ENCODE assay signal across 8 cellular contexts in genomic region chr9:97412628-97413382, GRCh38. TPM values are rescaled to one million over a fixed set of nuclear protein-coding genes. Genes with fewer than 3 reads are reported as not detected.
DNase-seq lines count a peak whose midpoint lies in the region; ATAC-seq, FAIRE-seq and TF ChIP-seq lines count a peak whose summit lies in the region.

No MANE protein-coding gene starts in this region.

- no peak for FAIRE-seq in kidney (lab: Jason Lieb, UNC)

- peak overlapping the region; percentile 75 for H3K4me3 Mint-ChIP-seq in MCF 10A (ENCODE audit: unreplicated experiment)
- H3K4me3 Mint-ChIP-seq in stimulated activated naive CD8-positive, alpha-beta T cell treated with anti-CD3 and anti-CD28 coated beads, Interleukin-15, amount 100 ng/mL, for 72 hours, result peak overlapping the region; percentile 62 to 80

- intact Hi-C loops in MCF 10A (cut with micrococcal nuclease) (no loop called here), kidney (cut with DNase I) (no loop called here)

- H3K79me2 ChIP-seq in DND-41 (ENCODE audit: insufficient read depth, low read length), result no peaks in the 10 kb centered on the region

- H3K27me3 Mint-ChIP-seq in MCF 10A (ENCODE audit: insufficient read depth, unreplicated experiment), result peaks cover 19% of the 10 kb centered on the region
- peaks cover 11% of the 10 kb centered on the region for H3K27me3 Mint-ChIP-seq in stimulated activated naive CD8-positive, alpha-beta T cell treated with anti-CD3 and anti-CD28 coated beads, Interleukin-15, amount 100 ng/mL, for 72 hours

- POLR2A ChIA-PET in MCF 10A (lab: Yijun Ruan, JAX), result interaction anchor here (0.9 to 2.4 kb wide), 7 partner anchors 17 to 221 kb away, joined by 3 to 6 read pairs (median 4); partner anchors contain the start of genes NCBP1 and TSTD2

- H3K4me2 ChIP-seq in DND-41 (ENCODE audit: insufficient read depth, low read length), result peak overlapping the region; percentile 74

- H3K27ac Mint-ChIP-seq in MCF 10A (ENCODE audit: low read depth, unreplicated experiment), result peak overlapping the region; percentile 81
- peak overlapping the region in 1 of 2 donors; percentile 59 for H3K27ac Mint-ChIP-seq in stimulated activated naive CD8-positive, alpha-beta T cell treated with anti-CD3 and anti-CD28 coated beads, Interleukin-15, amount 100 ng/mL, for 72 hours

- H3K9me3 ChIP-seq in DND-41 (ENCODE audit: insufficient read depth, low read length, severe bottlenecking), result peaks cover 2% of the 10 kb centered on the region
- H3K9me3 ChIP-seq in kidney (ENCODE audit: control insufficient read depth in 1 of 2, low read length in 2 of 2), result no peaks in the 10 kb centered on the region

- H3K4me1 ChIP-seq in DND-41 (ENCODE audit: insufficient read depth, low read length) (peaks cover 19% of the 10 kb centered on the region; the same call in 1 of the 2 replicates), kidney (ENCODE audit: control insufficient read depth in 1 of 2, insufficient read depth in 1 of 2, low read depth in 1 of 2, low read length in 2 of 2) (peaks cover 0 to 5% of the 10 kb centered on the region in 2 donors)

- H3K9me3 Mint-ChIP-seq in MCF 10A (ENCODE audit: unreplicated experiment), result no peaks in the 10 kb centered on the region
- H3K9me3 Mint-ChIP-seq in stimulated activated naive CD8-positive, alpha-beta T cell treated with anti-CD3 and anti-CD28 coated beads, Interleukin-15, amount 100 ng/mL, for 72 hours, result no peaks in the 10 kb centered on the region

- ATAC-seq in DND-41 (ENCODE audit: insufficient read depth, low read depth) (no peak), GM21528 (IDR thresholded peaks at IDR 0.05; ENCODE audit: low FRiP score, unreplicated experiment) (peak; percentile 20)
- peak; percentile 5 for ATAC-seq in stimulated activated naive CD8-positive, alpha-beta T cell treated with anti-CD3 and anti-CD28 coated beads, Interleukin-15, amount 100 ng/mL, for 72 hours

- H3K9ac ChIP-seq in DND-41 (ENCODE audit: low read depth, low read length), result peak overlapping the region; percentile 72
- peak overlapping the region; percentile 8 to 58 for H3K9ac ChIP-seq in kidney (ENCODE audit: low read length in 2 of 2)

- TSS peak; percentile 32 for BruUV-seq in MCF 10A (replicated peaks; lab: Mats Ljungman, UMichigan)

- TF ChIP-seq CTCF in DND-41 (IDR thresholded peaks at IDR 0.05; ENCODE audit: borderline replicate concordance, extremely low read depth, low read length, poor library complexity, severe bottlenecking) (no peak), MCF 10A (IDR thresholded peaks at IDR 0.05; ENCODE audit: unreplicated experiment) (no peak), kidney (IDR thresholded peaks at IDR 0.05; ENCODE audit: borderline replicate concordance, extremely low read depth, insufficient read depth) (no peak)

- H3K27ac ChIP-seq in DND-41 (ENCODE audit: low read length) (peak overlapping the region; percentile 14; the same call in 1 of the 2 replicates), kidney (ENCODE audit: low read depth in 2 of 2, low read length in 2 of 2) (peak overlapping the region in 1 of 2 donors; percentile 52)

- H3K4me1 Mint-ChIP-seq in MCF 10A (ENCODE audit: insufficient read depth, unreplicated experiment), result peaks cover 12% of the 10 kb centered on the region
- peaks cover 26% of the 10 kb centered on the region for H3K4me1 Mint-ChIP-seq in stimulated activated naive CD8-positive, alpha-beta T cell treated with anti-CD3 and anti-CD28 coated beads, Interleukin-15, amount 100 ng/mL, for 72 hours

- no peaks in the 10 kb centered on the region for H3K36me3 Mint-ChIP-seq in MCF 10A (ENCODE audit: insufficient read depth, unreplicated experiment)

- H3K4me3 ChIP-seq in DND-41 (ENCODE audit: low read depth in 1 of 2, low read length in 2 of 2) (peak overlapping the region; percentile 51 to 77; a peak in 3 of 4 replicates), kidney (ENCODE audit: low read length in 2 of 2) (peak overlapping the region; percentile 74 to 83)

- CTCF ChIA-PET in MCF 10A (lab: Yijun Ruan, JAX), result interaction anchor here (0.6 to 2.0 kb wide), 21 partner anchors 10 to 867 kb away, joined by 3 to 14 read pairs (median 3); no protein-coding TSS in a partner anchor

- no peaks in the 10 kb centered on the region for H3K27me3 ChIP-seq in DND-41 (ENCODE audit: insufficient read depth, low read length, poor library complexity)

- H4K20me1 ChIP-seq in DND-41 (ENCODE audit: insufficient read depth, low read length), result no peaks in the 10 kb centered on the region

- H3K36me3 ChIP-seq in DND-41 (ENCODE audit: insufficient read depth, low read length) (no peaks in the 10 kb centered on the region), kidney (ENCODE audit: control insufficient read depth in 1 of 2, insufficient read depth in 2 of 2, low read length in 2 of 2) (no peaks in the 10 kb centered on the region)

- DNase-seq in DND-41 (peak; percentile 31), NAMALWA (ENCODE audit: low spot score) (peak; percentile 33), MCF 10A (ENCODE audit: unreplicated experiment) (peak; percentile 21), kidney (no peak), NCI-H2081 treated with DMSO at 0.1 percent for 48 hours (lab: John Stamatoyannopoulos, UW) (no peak), KG1 (lab: John Stamatoyannopoulos, UW) (no peak)
- DNase-seq in stimulated activated naive CD8-positive, alpha-beta T cell treated with anti-CD3 and anti-CD28 coated beads, Interleukin-15, amount 100 ng/mL, for 72 hours, result peak in 1 of 2 donors; percentile 25

- peak overlapping the region; percentile 66 for H2AFZ ChIP-seq in DND-41 (ENCODE audit: low read depth, low read length)

RNA-seq across cellular contexts. Expression of gene TDRD7, which starts 0.9 kb away (rescaled TPM):
- total RNA-seq in MCF 10A (2022) (7.1 and 8.2 TPM in 2 replicates), kidney (15.0 TPM)
- polyA plus RNA-seq in kidney (ENCODE audit: insufficient read depth, low read depth, low replicate concordance), result 7.8 TPM

Comparison
In these comparisons a context has a peak if more than half of its experiments do, and no peak if none do; other contexts are left out.
1. DNase-seq: peak in DND-41 (single experiment), NAMALWA (single experiment) and MCF 10A (single experiment); none in kidney (single experiment), NCI-H2081 treated with DMSO at 0.1 percent for 48 hours (single experiment) and KG1 (single experiment).